ENCODE assay signal across 25 cellular contexts in genomic region chr10:63683223-63683622, GRCh38.
DNase-seq lines count a peak whose midpoint lies in the region; ATAC-seq, FAIRE-seq and TF ChIP-seq lines count a peak whose summit lies in the region.
"Had no signal": no experiment of that assay in that cellular context is flagged by ENCODE, and none has a peak within 500 bp of the region (broad histone marks: within the 10 kb centered on the region; RNA-seq: fewer than 3 reads in every experiment).

No MANE protein-coding gene starts in this region.

- no peak overlapping the region for H4K12ac ChIP-seq in trophoblast cell (ENCODE audit: low read depth, low read length)

- H3K36me3 ChIP-seq in left ventricle myocardium inferior = no peaks in the 10 kb centered on the region
- no peaks in the 10 kb centered on the region for H3K36me3 ChIP-seq in HEK293 (ENCODE audit: control insufficient read depth in 2 of 2, insufficient read depth in 1 of 2, low read length in 2 of 2)
- no peaks in the 10 kb centered on the region for H3K36me3 ChIP-seq in GM12878 (ENCODE audit: control insufficient read depth in 2 of 2, insufficient read depth in 2 of 2, low read length in 1 of 2)
- no peaks in the 10 kb centered on the region for H3K36me3 ChIP-seq in uterus
- H3K36me3 ChIP-seq in PC-3 (ENCODE audit: low read depth, low read length) = no peaks in the 10 kb centered on the region
- no peaks in the 10 kb centered on the region for H3K36me3 ChIP-seq in trophoblast cell (ENCODE audit: control insufficient read depth in 1 of 2, insufficient read depth in 2 of 2, low read length in 2 of 2)
- H3K36me3 ChIP-seq: BLaER1 treated with 17β-estradiol and CSF1 and Interleukin-3, amounts not matched to agents 10 nM and 100 nM; Peyer's patch; SJCRH30 had no signal

- no peak overlapping the region for H2AK5ac ChIP-seq in trophoblast cell (ENCODE audit: low read length)

- POLR2A ChIA-PET in HEK293 (lab: Yijun Ruan, JAX) (interaction anchor here (0.7 kb wide), 1 partner anchor 454 kb away, joined by 5 read pairs; no protein-coding TSS in a partner anchor), GM12878 (lab: Charles Lee) (interaction anchor here (0.6 to 0.7 kb wide), 2 partner anchors 11 to 76 kb away, joined by 3 to 8 read pairs; no protein-coding TSS in a partner anchor), PC-3 (lab: Charles Lee; ENCODE audit: unreplicated experiment) (no interaction called here)

- H3K9me2 ChIP-seq in PC-3 (replicated peaks; ENCODE audit: low read length) = no peaks in the 10 kb centered on the region

- TF ChIP-seq CTCF in left ventricle myocardium inferior (IDR thresholded peaks at IDR 0.05; ENCODE audit: borderline replicate concordance) = no peak
- TF ChIP-seq CTCF in HEK293 (tag by site-specific recombination; IDR thresholded peaks at IDR 0.05) = no peak
- no peak for TF ChIP-seq CTCF in GM12878 (IDR thresholded peaks at IDR 0.05 in 2 of 3, conservative IDR thresholded peaks at IDR 0.05 in 1 of 3; ENCODE audit: control insufficient read depth in 2 of 3, extremely low read depth in 1 of 3, insufficient read depth in 1 of 3, low read depth in 3 of 3, low read length in 3 of 3)
- TF ChIP-seq CTCF in uterus (IDR thresholded peaks at IDR 0.05) = no peak
- TF ChIP-seq CTCF in PC-3 (conservative IDR thresholded peaks at IDR 0.05; ENCODE audit: low read depth, low read length) = no peak

- H4K20me1 ChIP-seq in GM12878 (ENCODE audit: control insufficient read depth, insufficient read depth) = no peaks in the 10 kb centered on the region
- no peaks in the 10 kb centered on the region for H4K20me1 ChIP-seq in PC-3 (ENCODE audit: low read length)
- H4K20me1 ChIP-seq: BLaER1 treated with 17β-estradiol and CSF1 and Interleukin-3, amounts not matched to agents 10 nM and 100 nM had no signal

- SMC1A ChIA-PET in GM12878 (lab: Charles Lee; ENCODE audit: uncharacterized antibody, unreplicated experiment) = interaction anchor here (0.6 to 1.3 kb wide), 4 partner anchors 8 to 583 kb away, joined by 3 read pairs; no protein-coding TSS in a partner anchor

- H3K4ac ChIP-seq in trophoblast cell (ENCODE audit: low read depth, low read length) = no peak overlapping the region

- intact Hi-C loops in left ventricle myocardium inferior (cut with micrococcal nuclease) (no loop called here), cardiac septum (cut with DNase I) (no loop called here), GM12878 (cut with micrococcal nuclease; ENCODE audit: unreplicated experiment) (no loop called here), uterus (cut with DNase I; ENCODE audit: low total_unique reads) (no loop called here), PC-3 (cut with micrococcal nuclease) (no loop called here)

- H3K27me3 ChIP-seq in left ventricle myocardium inferior (ENCODE audit: low read depth) = no peaks in the 10 kb centered on the region
- H3K27me3 ChIP-seq in GM12878 (replicated peaks in 1 of 2; ENCODE audit: control insufficient read depth in 2 of 2, insufficient read depth in 2 of 2, low read length in 1 of 2) = no peaks in the 10 kb centered on the region
- no peaks in the 10 kb centered on the region for H3K27me3 ChIP-seq in uterus
- no peaks in the 10 kb centered on the region for H3K27me3 ChIP-seq in PC-3 (ENCODE audit: low read length)
- no peaks in the 10 kb centered on the region for H3K27me3 ChIP-seq in trophoblast cell (ENCODE audit: insufficient read depth, low read length)
- H3K27me3 ChIP-seq: BLaER1 treated with 17β-estradiol and CSF1 and Interleukin-3, amounts not matched to agents 10 nM and 100 nM; Peyer's patch; SJCRH30 had no signal

- in situ Hi-C loops in GM12878 (cut with MboI) = no loop called here

- WGBS in GM12878 (ENCODE audit: insufficient coverage, insufficient replicate concordance, low lambda C conversion rate, missing lambda C conversion rate) = 24% methylated on average over 3 of the region's 3 CpGs
- no CpG with 5 or more reads among the region's 3 CpGs for WGBS in trophoblast cell (ENCODE audit: extremely low coverage, insufficient coverage, insufficient read length)

- BruUV-seq in GM12878 (replicated peaks; lab: Mats Ljungman, UMichigan) (no TSS peak), PC-3 (replicated peaks; lab: Mats Ljungman, UMichigan) (no TSS peak)

- H3K4me1 ChIP-seq in left ventricle myocardium inferior (peaks cover 16% of the 10 kb centered on the region), HEK293 (ENCODE audit: control insufficient read depth, insufficient read depth, low read length) (peaks cover 6% of the 10 kb centered on the region; the same call in 1 of the 2 replicates), GM12878 (ENCODE audit: control insufficient read depth, insufficient read depth, low read length) (peaks cover 4% of the 10 kb centered on the region; the same call in 1 of the 2 replicates), uterus (no peaks in the 10 kb centered on the region), PC-3 (ENCODE audit: insufficient read depth, low read length) (0 out of 2 replicates have a peak, but pooled peaks cover 5% of the 10 kb centered on the region), trophoblast cell (ENCODE audit: control insufficient read depth in 1 of 2, insufficient read depth in 2 of 2, low read length in 2 of 2) (no peaks in the 10 kb centered on the region)
- H3K4me1 ChIP-seq: BLaER1 treated with 17β-estradiol and CSF1 and Interleukin-3, amounts not matched to agents 10 nM and 100 nM; Peyer's patch; SJCRH30 had no signal

- TF ChIP-seq POLR2A in GM12878 (IDR thresholded peaks at IDR 0.05; ENCODE audit: low read depth, low read length) (no peak), uterus (IDR thresholded peaks at IDR 0.05) (no peak)

- TF ChIP-seq EP300 in GM12878 (IDR thresholded peaks at IDR 0.05; ENCODE audit: borderline replicate concordance in 1 of 2, control insufficient read depth in 1 of 2, low read depth in 2 of 2, low read length in 2 of 2) = no peak

- no peak overlapping the region for H3K14ac ChIP-seq in trophoblast cell (ENCODE audit: low read length)

- H2BK120ac ChIP-seq in trophoblast cell (ENCODE audit: insufficient read depth, low read length, poor library complexity) = no peak overlapping the region

- H3K4me2 ChIP-seq in GM12878 (ENCODE audit: control insufficient read depth, insufficient read depth) (no peak overlapping the region), PC-3 (ENCODE audit: low read length) (no peak overlapping the region), trophoblast cell (ENCODE audit: low read length) (no peak overlapping the region)
- H3K4me2 ChIP-seq: BLaER1 treated with 17β-estradiol and CSF1 and Interleukin-3, amounts not matched to agents 10 nM and 100 nM had no signal

- no peak overlapping the region for H2AFZ ChIP-seq in GM12878 (ENCODE audit: control insufficient read depth, low read depth, low read length)
- no peak overlapping the region for H2AFZ ChIP-seq in PC-3 (ENCODE audit: low read length)
- H2AFZ ChIP-seq in trophoblast cell (ENCODE audit: insufficient read depth, low read length, poor library complexity) = no peak overlapping the region

- no peak overlapping the region for H2BK12ac ChIP-seq in trophoblast cell (ENCODE audit: low read length)

- RAD21 ChIA-PET in GM12878 (lab: Charles Lee; ENCODE audit: unreplicated experiment) = no interaction called here

- no peak for FAIRE-seq in GM12878 (lab: Jason Lieb, UNC)

- H3K9ac ChIP-seq in GM12878 (ENCODE audit: control insufficient read depth, insufficient read depth, low read length) (no peak overlapping the region), PC-3 (ENCODE audit: low read length) (no peak overlapping the region), trophoblast cell (ENCODE audit: low read length) (no peak overlapping the region)
- H3K9ac ChIP-seq: BLaER1 treated with 17β-estradiol and CSF1 and Interleukin-3, amounts not matched to agents 10 nM and 100 nM had no signal

- ATAC-seq in GM12878 (peak; percentile 33; the same call in 1 of the 3 replicates), PC-3 (no peak)

- H2BK5ac ChIP-seq in trophoblast cell (ENCODE audit: low read depth, low read length, poor library complexity) = no peak overlapping the region

- H4K91ac ChIP-seq in trophoblast cell (ENCODE audit: low read depth, low read length) = no peak overlapping the region

- no peaks in the 10 kb centered on the region for H3K79me2 ChIP-seq in GM12878 (ENCODE audit: control insufficient read depth, insufficient read depth, low read length)
- H3K79me2 ChIP-seq in PC-3 (ENCODE audit: low read length) = no peaks in the 10 kb centered on the region
- no peaks in the 10 kb centered on the region for H3K79me2 ChIP-seq in trophoblast cell (ENCODE audit: control insufficient read depth, insufficient read depth, low read length, poor library complexity)

- H3K18ac ChIP-seq in trophoblast cell (ENCODE audit: low read length) = no peak overlapping the region

- DNase-seq in left ventricle myocardium inferior (no peak), cardiac septum (ENCODE audit: low spot score) (no peak), GM12878 (ENCODE audit: low read depth, low spot score) (no peak), uterus (no peak), PC-3 (no peak), trophoblast cell (no peak), GM19238 (ENCODE audit: insufficient read length, low spot score) (no peak)
- DNase-seq: ACHN; Calu3; CD8-positive, alpha-beta memory T cell; EL; GF-D8; H7; HFFc6; KG1; MV-4-11; NCI-H1694 treated with DMSO at 0.1 percent for 48 hours; NCI-H2081 treated with DMSO at 0.1 percent for 48 hours; NCI-H2171 treated with DMSO at 0.1 percent for 48 hours; NCI-H524 treated with DMSO at 0.1 percent for 48 hours; NCI-H82; Peyer's patch; SJCRH30 had no signal

- no peaks in the 10 kb centered on the region for H3F3A ChIP-seq in PC-3 (ENCODE audit: low read length, unreplicated experiment)

- H3K79me1 ChIP-seq in trophoblast cell (ENCODE audit: low read length) = no peaks in the 10 kb centered on the region

- H3K27ac ChIP-seq in left ventricle myocardium inferior (replicated peaks) (peak overlapping the region; percentile 75), HEK293 (ENCODE audit: extremely low read depth, low read depth, low read length) (no peak overlapping the region), GM12878 (ENCODE audit: control insufficient read depth, insufficient read depth) (no peak overlapping the region), uterus (peak overlapping the region; percentile 68 to 73), PC-3 (ENCODE audit: low read length) (no peak overlapping the region), trophoblast cell (ENCODE audit: low read depth, low read length) (no peak overlapping the region)
- H3K27ac ChIP-seq: BLaER1 treated with 17β-estradiol and CSF1 and Interleukin-3, amounts not matched to agents 10 nM and 100 nM; Peyer's patch; SJCRH30 had no signal

- H3K4me3 ChIP-seq in left ventricle myocardium inferior (no peak overlapping the region), HEK293 (ENCODE audit: low read depth, low read length) (no peak overlapping the region), GM12878 (no peak overlapping the region), uterus (no peak overlapping the region), PC-3 (ENCODE audit: low read length) (no peak overlapping the region), trophoblast cell (ENCODE audit: low read depth, low read length) (no peak overlapping the region)
- H3K4me3 ChIP-seq: BLaER1 treated with 17β-estradiol and CSF1 and Interleukin-3, amounts not matched to agents 10 nM and 100 nM; Peyer's patch; SJCRH30 had no signal

- CTCF ChIA-PET in HEK293 (lab: Yijun Ruan, JAX) = interaction anchor here (1.4 kb wide), 1 partner anchor 37 kb away, joined by 4 read pairs; no protein-coding TSS in a partner anchor
- CTCF ChIA-PET in GM12878 (lab: Yijun Ruan, JAX) = interaction anchor here (0.6 to 1.6 kb wide), 3 partner anchors 36 to 576 kb away, joined by 3 to 4 read pairs (median 3); no protein-coding TSS in a partner anchor
- CTCF ChIA-PET in PC-3 (lab: Charles Lee) = no interaction called here

- TF ChIP-seq RAD21 in GM12878 (IDR thresholded peaks at IDR 0.05; ENCODE audit: insufficient read depth, low read depth, low read length) = no peak

- H4K8ac ChIP-seq in trophoblast cell (ENCODE audit: low read depth, low read length) = no peak overlapping the region

- no peak overlapping the region for H3K23ac ChIP-seq in trophoblast cell (ENCODE audit: low read length)

- H3K9me3 ChIP-seq in left ventricle myocardium inferior (replicated peaks) = no peaks in the 10 kb centered on the region
- H3K9me3 ChIP-seq in HEK293 (ENCODE audit: control insufficient read depth, insufficient read depth, low read depth, low read length) = no peaks in the 10 kb centered on the region
- no peaks in the 10 kb centered on the region for H3K9me3 ChIP-seq in GM12878 (replicated peaks; ENCODE audit: control insufficient read depth, insufficient read depth, low read length)
- no peaks in the 10 kb centered on the region for H3K9me3 ChIP-seq in uterus
- no peaks in the 10 kb centered on the region for H3K9me3 ChIP-seq in PC-3 (ENCODE audit: low read length)
- no peaks in the 10 kb centered on the region for H3K9me3 ChIP-seq in trophoblast cell (ENCODE audit: insufficient read depth, low read depth, low read length)
- H3K9me3 ChIP-seq: BLaER1 treated with 17β-estradiol and CSF1 and Interleukin-3, amounts not matched to agents 10 nM and 100 nM; Peyer's patch; SJCRH30 had no signal

Comparison
In these comparisons a context has a peak if more than half of its experiments do, and no peak if none do; other contexts are left out.
1. H3K27ac ChIP-seq: peak in left ventricle myocardium inferior (single experiment) and uterus (2 of 2); none in HEK293 (single experiment), GM12878 (single experiment), PC-3 (single experiment) and trophoblast cell (single experiment).